24 cellular contexts compared by ENCODE assay signal in genomic region chr7:147653456-147653855, GRCh38.
"Had no signal": no experiment of that assay in that cellular context is flagged by ENCODE, and none has a peak within 500 bp of the region (broad histone marks: within the 10 kb centered on the region; RNA-seq: fewer than 3 reads in every experiment).

No MANE protein-coding gene starts in this region.

- H3K27me3 ChIP-seq: ovary, right atrium auricular region, right lobe of liver, tibial nerve, upper lobe of left lung had no signal

- H3K9me3 Mint-ChIP-seq: mesothelial cell of epicardium; nephron progenitor cell; stimulated activated memory B cell treated with anti-CD40 and anti-IgM and Interleukin-4, amounts not matched to agents 10 μg/mL and 1 μg/mL and 100 μg/mL, for 72 hours had no signal

- H3K27me3 Mint-ChIP-seq: naive B cell; progenitor cell of endocrine pancreas; stimulated activated memory B cell treated with anti-CD40 and anti-IgM and Interleukin-4, amounts not matched to agents 10 μg/mL and 1 μg/mL and 100 μg/mL, for 72 hours; stimulated activated naive CD8-positive, alpha-beta T cell treated with anti-CD3 and anti-CD28 coated beads, Interleukin-15, amount 100 ng/mL, for 72 hours had no signal

- H3K4me1 ChIP-seq: left ventricle myocardium inferior, right atrium auricular region, right lobe of liver, tibial nerve, upper lobe of left lung had no signal

- H3K36me3 ChIP-seq: left ventricle myocardium inferior, ovary, right atrium auricular region, right lobe of liver, tibial nerve, upper lobe of left lung had no signal

- H3K27ac Mint-ChIP-seq: mesothelial cell of epicardium; naive B cell; natural killer cell; nephron progenitor cell; progenitor cell of endocrine pancreas; stimulated activated memory B cell treated with anti-CD40 and anti-IgM and Interleukin-4, amounts not matched to agents 10 μg/mL and 1 μg/mL and 100 μg/mL, for 72 hours; stimulated activated naive CD8-positive, alpha-beta T cell treated with anti-CD3 and anti-CD28 coated beads, Interleukin-15, amount 100 ng/mL, for 72 hours had no signal

- H3K27ac ChIP-seq: left ventricle myocardium inferior, ovary, right atrium auricular region, right lobe of liver, tibial nerve, upper lobe of left lung had no signal

- H3K4me2 ChIP-seq: smooth muscle cell had no signal

- H3K4me1 Mint-ChIP-seq: naive B cell; natural killer cell; nephron progenitor cell; stimulated activated memory B cell treated with anti-CD40 and anti-IgM and Interleukin-4, amounts not matched to agents 10 μg/mL and 1 μg/mL and 100 μg/mL, for 72 hours; stimulated activated naive CD8-positive, alpha-beta T cell treated with anti-CD3 and anti-CD28 coated beads, Interleukin-15, amount 100 ng/mL, for 72 hours had no signal

- H3K36me3 Mint-ChIP-seq: mesothelial cell of epicardium; naive B cell; natural killer cell; stimulated activated memory B cell treated with anti-CD40 and anti-IgM and Interleukin-4, amounts not matched to agents 10 μg/mL and 1 μg/mL and 100 μg/mL, for 72 hours had no signal

- H3K4me3 Mint-ChIP-seq: mesothelial cell of epicardium; natural killer cell; nephron progenitor cell; stimulated activated memory B cell treated with anti-CD40 and anti-IgM and Interleukin-4, amounts not matched to agents 10 μg/mL and 1 μg/mL and 100 μg/mL, for 72 hours; stimulated activated naive CD8-positive, alpha-beta T cell treated with anti-CD3 and anti-CD28 coated beads, Interleukin-15, amount 100 ng/mL, for 72 hours had no signal

- H3K9me3 ChIP-seq: ovary, right atrium auricular region, right lobe of liver, tibial nerve, upper lobe of left lung had no signal

- H3K4me3 ChIP-seq: left ventricle myocardium inferior, lung, ovary, right atrium auricular region, right lobe of liver, smooth muscle cell, tibial nerve, upper lobe of left lung had no signal

- DNase-seq: hypothalamus; islet precursor cell; left ventricle myocardium inferior; mesendoderm; naive B cell; natural killer cell; nephron progenitor cell; ovary; right lobe of liver; stimulated activated CD4-positive, alpha-beta T cell treated with anti-CD3 and anti-CD28 coated beads, Interleukin-1b, Interleukin-23, amount 100 ng/mL, for 48 hours; stimulated activated CD4-positive, alpha-beta T cell treated with anti-CD3 and anti-CD28 coated beads, Interleukin-2, amount 100 ng/mL, for 48 hours; stimulated activated CD4-positive, alpha-beta T cell treated with anti-CD3 and anti-CD28 coated beads, Interleukin-4, amount 100 ng/mL, for 4 hours; stimulated activated CD8-positive, alpha-beta memory T cell treated with anti-CD3 and anti-CD28 coated beads, Interleukin-4, amount 100 ng/mL, for 48 hours; stimulated activated naive CD4-positive, alpha-beta T cell treated with Interleukin-2 at 50 U/mL for 16 hours; stimulated activated naive CD8-positive, alpha-beta T cell treated with anti-CD3 and anti-CD28 coated beads, Interleukin-15, amount 100 ng/mL, for 72 hours; substantia nigra; upper lobe of left lung had no signal
